ENCODE assay signal across 8 cellular contexts in the genomic region with DNA sequence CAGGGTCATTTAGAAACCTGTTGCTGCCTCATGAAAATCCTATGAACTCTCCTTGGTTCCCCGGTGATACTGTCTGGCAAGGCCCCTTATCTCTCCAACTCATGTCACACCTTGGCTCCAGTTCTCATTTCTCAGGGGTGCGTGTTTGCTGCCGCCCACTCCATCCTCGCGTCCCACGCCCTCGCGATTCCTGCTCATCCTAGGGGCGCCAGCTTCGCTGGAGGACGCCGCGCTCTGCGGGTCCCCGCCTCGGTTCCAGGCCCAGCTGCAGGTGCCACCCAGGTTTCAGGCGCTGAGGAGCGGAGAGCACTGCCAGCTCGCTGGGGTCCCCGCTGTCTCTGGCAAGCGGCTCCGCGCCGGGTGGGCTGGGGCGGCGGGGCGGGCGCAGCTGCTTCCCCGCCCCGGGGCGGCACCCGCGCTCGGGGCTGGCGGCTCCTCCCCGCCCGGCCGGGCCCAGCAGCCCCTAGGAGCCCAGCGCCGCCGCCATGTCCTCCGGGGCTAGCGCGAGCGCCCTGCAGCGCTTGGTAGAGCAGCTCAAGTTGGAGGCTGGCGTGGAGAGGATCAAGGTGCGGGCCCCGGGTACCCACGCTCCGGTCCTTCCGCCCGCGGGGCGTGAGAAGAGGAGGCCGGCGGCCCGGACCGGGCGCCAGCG. TPM values are rescaled to one million over a fixed set of nuclear protein-coding genes. Genes with fewer than 3 reads are reported as not detected.
DNase-seq lines count a peak whose midpoint lies in the region; ATAC-seq and TF ChIP-seq lines count a peak whose summit lies in the region.

A gene (plus strand): TSS at position 456 of the 652 bp plus-strand sequence. CDS start 30 bp downstream, at position 486.

- H3K9me3 ChIP-seq in endocrine pancreas (ENCODE audit: control insufficient read depth, low read length) = no peaks in the 10 kb centered on the region

- no peak for TF ChIP-seq CTCF in AG10803 (conservative IDR thresholded peaks at IDR 0.05; ENCODE audit: low read length)

- H3K9ac ChIP-seq in endocrine pancreas (ENCODE audit: control insufficient read depth, insufficient read depth, low read length) = peak within 1 kb of the TSS; percentile 92

- H3K4me1 ChIP-seq in endocrine pancreas (ENCODE audit: control insufficient read depth, insufficient read depth, low read length) = peaks cover 5% of the 10 kb centered on the region

- DNase-seq in AG10803 (ENCODE audit: low read depth) (peak; percentile 54), NCI-H748 (lab: John Stamatoyannopoulos, UW; ENCODE audit: unreplicated experiment) (peak; percentile 63), mesenteric fat pad (ENCODE audit: low spot score) (peak; percentile 91)
- DNase-seq in activated CD8-positive, alpha-beta memory T cell treated with anti-CD3 and anti-CD28 coated beads for 4 hours (ENCODE audit: low read depth in 2 of 2) = peak; percentile 38 to 48
- DNase-seq in stimulated activated CD8-positive, alpha-beta memory T cell treated with anti-CD3 and anti-CD28 coated beads, Interleukin-15, amount 100 ng/mL, for 1 hour (ENCODE audit: low read depth) = peak; percentile 40

- no peaks in the 10 kb centered on the region for H3K27me3 ChIP-seq in endocrine pancreas (ENCODE audit: control insufficient read depth, insufficient read depth, low read length)

- peak within 1 kb of the TSS; percentile 80 for H3K4me3 ChIP-seq in AG10803 (ENCODE audit: low read length)
- peak within 1 kb of the TSS; percentile 69 for H3K4me3 ChIP-seq in endocrine pancreas (ENCODE audit: control insufficient read depth, insufficient read depth, low read length)

- ATAC-seq in GM18861 (IDR thresholded peaks at IDR 0.05; ENCODE audit: unreplicated experiment) (peak; percentile 68), HG03066 (IDR thresholded peaks at IDR 0.05; ENCODE audit: low read depth, unreplicated experiment) (peak; percentile 84)

- H3K36me3 ChIP-seq in endocrine pancreas (ENCODE audit: control insufficient read depth, insufficient read depth, low read length) = no peaks in the 10 kb centered on the region

RNA-seq across cellular contexts. Expression of the gene that starts here (rescaled TPM):
- 59.8 TPM for total RNA-seq in mesenteric fat pad

Comparison
In these comparisons a context has a peak if more than half of its experiments do, and no peak if none do; other contexts are left out.
1. Peak in every context shown above with its lines: DNase-seq, ATAC-seq and H3K4me3 ChIP-seq.
2. DNase-seq: peak in every context shown above with its lines; median percentile 91 in mesenteric fat pad; 63 in NCI-H748; 54 in AG10803; 43 in activated CD8-positive, alpha-beta memory T cell treated with anti-CD3 and anti-CD28 coated beads for 4 hours; 40 in stimulated activated CD8-positive, alpha-beta memory T cell treated with anti-CD3 and anti-CD28 coated beads, Interleukin-15, amount 100 ng/mL, for 1 hour.